In the genomic region with DNA sequence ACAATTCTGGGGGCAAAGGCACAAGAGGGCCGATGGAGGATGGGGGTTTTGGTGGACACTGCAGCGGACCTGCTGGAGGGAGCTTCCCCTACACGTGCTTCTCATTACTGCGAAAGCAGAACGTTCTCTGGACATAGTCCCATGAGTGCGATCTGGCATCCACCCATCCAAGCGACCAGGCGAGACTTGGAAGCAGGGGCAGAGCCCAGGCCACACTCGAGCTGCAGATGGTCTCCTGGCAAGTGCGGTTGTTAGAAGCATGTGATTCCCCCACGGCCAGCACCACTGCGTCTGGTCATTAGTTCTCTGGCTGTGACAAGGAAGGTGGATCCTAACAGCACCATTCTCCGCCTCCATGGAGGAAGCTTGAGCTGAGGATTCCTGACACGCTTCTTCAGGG, we compare ENCODE assay signal across 18 cellular contexts.
DNase-seq lines count a peak whose midpoint lies in the region; ATAC-seq, FAIRE-seq and TF ChIP-seq lines count a peak whose summit lies in the region.
"Had no signal": no experiment of that assay in that cellular context is flagged by ENCODE, and none has a peak within 500 bp of the region (broad histone marks: within the 10 kb centered on the region; RNA-seq: fewer than 3 reads in every experiment).

No MANE protein-coding gene starts in this region.

- no peak overlapping the region for H3K23ac ChIP-seq in H1 (ENCODE audit: insufficient read length)

- H3K79me1 ChIP-seq in H1 (ENCODE audit: low read depth, low read length): no peaks in the 10 kb centered on the region; the same call in 1 of the 2 replicates

- no peak overlapping the region for H4K91ac ChIP-seq in H1 (replicated peaks; ENCODE audit: insufficient read length, low read length)

- H3K4ac ChIP-seq in H1 (replicated peaks; ENCODE audit: insufficient read length, low read depth, low read length): no peak overlapping the region

- H3K4me2 ChIP-seq in SK-N-SH (no peak overlapping the region), H1 (ENCODE audit: insufficient read depth in 1 of 2, low read depth in 2 of 2, low read length in 2 of 2) (no peak overlapping the region)

- no peaks in the 10 kb centered on the region for H3K79me2 ChIP-seq in SK-N-SH (ENCODE audit: insufficient read depth)
- H3K79me2 ChIP-seq in H1 (ENCODE audit: control insufficient read depth in 1 of 2, insufficient read depth in 2 of 2, low read length in 2 of 2): no peaks in the 10 kb centered on the region

- no peak overlapping the region for H4K8ac ChIP-seq in H1 (ENCODE audit: extremely low read depth, insufficient read depth, low read length)

- H3K56ac ChIP-seq in H1 (replicated peaks; ENCODE audit: insufficient read length, low read depth, low read length): no peak overlapping the region

- H2AFZ ChIP-seq in SK-N-SH (ENCODE audit: low read depth): no peak overlapping the region
- no peak overlapping the region for H2AFZ ChIP-seq in H1 (ENCODE audit: low read length)

- WGBS in SK-N-SH (ENCODE audit: low lambda C conversion rate): 47% methylated on average over 8 of the region's 14 CpGs
- 97% methylated on average over 13 of the region's 14 CpGs; no CpG with 5 or more reads in 1 of the 2 experiments for whole genome bisulfite sequencing in H1 (ENCODE audit: extremely low coverage in 1 of 2, insufficient coverage in 1 of 2, insufficient read length in 1 of 2, insufficient replicate concordance in 2 of 2, low coverage in 1 of 2, low lambda C conversion rate in 2 of 2, missing lambda C conversion rate in 1 of 2), 2 experiments
- 74 to 81% methylated on average over 14 of the region's 14 CpGs for WGBS in sigmoid colon, 2 donors

- intact Hi-C loops in sigmoid colon (cut with DNase I): no loop called here

- H3K23me2 ChIP-seq in H1 (ENCODE audit: low read depth, low read length): no peaks in the 10 kb centered on the region

- H3F3A ChIP-seq in SK-N-SH (replicated peaks; ENCODE audit: insufficient read depth): no peaks in the 10 kb centered on the region

- TF ChIP-seq CTCF in SK-N-SH (IDR thresholded peaks at IDR 0.05) (no peak), H1 (IDR thresholded peaks at IDR 0.05; ENCODE audit: control extremely low read depth in 1 of 3, insufficient read depth in 1 of 3, low read depth in 1 of 3, low read length in 3 of 3) (no peak), sigmoid colon (IDR thresholded peaks at IDR 0.05) (no peak)

- H3K36me3 ChIP-seq in SK-N-SH (replicated peaks in 1 of 2; ENCODE audit: control insufficient read depth in 1 of 2, insufficient read depth in 2 of 2, low read length in 1 of 2): no peaks in the 10 kb centered on the region
- no peaks in the 10 kb centered on the region for H3K36me3 ChIP-seq in H1 (ENCODE audit: control insufficient read depth in 2 of 4, insufficient read depth in 4 of 4, low read length in 3 of 4)
- H3K36me3 ChIP-seq in sigmoid colon: no peaks in the 10 kb centered on the region
- H3K36me3 ChIP-seq: BLaER1 had no signal

- H3K4me1 ChIP-seq in SK-N-SH (ENCODE audit: control insufficient read depth in 1 of 2, insufficient read depth in 2 of 2, low read depth in 1 of 2, low read length in 1 of 2): peaks cover 0 to 28% of the 10 kb centered on the region in 2 experiments; a peak in 2 of 4 replicates
- H3K4me1 ChIP-seq in H1 (replicated peaks in 1 of 4; ENCODE audit: control insufficient read depth in 3 of 4, insufficient read depth in 4 of 4, low read length in 3 of 4): peaks cover 0 to 3% (median 2%) of the 10 kb centered on the region in 4 experiments; a peak in 1 of 7 replicates
- peaks cover 0 to 15% (median 6%) of the 10 kb centered on the region in 4 donors for H3K4me1 ChIP-seq in sigmoid colon
- H3K4me1 ChIP-seq: Caco-2 had no signal

- no peaks in the 10 kb centered on the region for H4K20me1 ChIP-seq in SK-N-SH (ENCODE audit: insufficient read depth)
- no peaks in the 10 kb centered on the region for H4K20me1 ChIP-seq in H1 (replicated peaks in 1 of 2; ENCODE audit: control insufficient read depth in 1 of 2, insufficient read depth in 2 of 2, low read length in 2 of 2)
- H4K20me1 ChIP-seq: BLaER1 had no signal

- H3K18ac ChIP-seq in H1 (ENCODE audit: extremely low read depth, low read length): no peak overlapping the region

- TF ChIP-seq POLR2A in H1 (IDR thresholded peaks at IDR 0.05; ENCODE audit: control extremely low read depth in 1 of 2, low read depth in 2 of 2, low read length in 2 of 2) (no peak), sigmoid colon (IDR thresholded peaks at IDR 0.05) (no peak)

- no peak overlapping the region for H3K14ac ChIP-seq in H1 (ENCODE audit: insufficient read length)

- no peaks in the 10 kb centered on the region for H3K9me2 ChIP-seq in SK-N-SH

- no peak overlapping the region for H2BK12ac ChIP-seq in H1 (ENCODE audit: low read depth, low read length)

- POLR2A ChIA-PET in SK-N-SH (lab: Yijun Ruan, JAX): no interaction called here
- POLR2A ChIA-PET in H1 (lab: Charles Lee; ENCODE audit: partially characterized antibody): no interaction called here

- no peak overlapping the region for H2BK120ac ChIP-seq in H1 (replicated peaks; ENCODE audit: low read depth, low read length)

- H2BK15ac ChIP-seq in H1 (ENCODE audit: low read length): no peak overlapping the region

- no peak overlapping the region for H3K4me3 ChIP-seq in SK-N-SH (ENCODE audit: low read depth in 2 of 2, low read length in 1 of 2)
- no peak overlapping the region for H3K4me3 ChIP-seq in H1 (ENCODE audit: extremely low read depth in 1 of 4, insufficient read depth in 2 of 4, low read depth in 3 of 4, low read length in 4 of 4)
- no peak overlapping the region for H3K4me3 ChIP-seq in sigmoid colon
- H3K4me3 ChIP-seq: BLaER1 had no signal

- no peak for FAIRE-seq in H1 (lab: Jason Lieb, UNC)
- FAIRE-seq: GM19239, H54 had no signal

- CTCF ChIA-PET in SK-N-SH (lab: Yijun Ruan, JAX) (interaction anchor here (1.6 to 7.7 kb wide), 3 partner anchors 11 to 445 kb away, joined by 5 to 52 read pairs (median 9); no protein-coding TSS in a partner anchor), H1 (lab: Charles Lee; ENCODE audit: partially characterized antibody) (interaction anchor here (0.6 to 1.5 kb wide), 3 partner anchors 8 to 303 kb away, joined by 3 read pairs; no protein-coding TSS in a partner anchor)

- no peak for TF ChIP-seq EP300 in SK-N-SH (IDR thresholded peaks at IDR 0.05; ENCODE audit: borderline replicate concordance in 1 of 2, low read depth in 1 of 2, low read length in 1 of 2)
- TF ChIP-seq EP300 in H1 (IDR thresholded peaks at IDR 0.05; ENCODE audit: borderline replicate concordance in 1 of 2, low read depth in 2 of 2, low read length in 2 of 2): no peak
- no peak for TF ChIP-seq EP300 in sigmoid colon (IDR thresholded peaks at IDR 0.05)

- DNase-seq in SK-N-SH (peak; percentile 65), H1 (ENCODE audit: low read depth in 1 of 2, low spot score in 2 of 2) (no peak), sigmoid colon (peak; percentile 61), occipital lobe (lab: John Stamatoyannopoulos, UW) (no peak)
- DNase-seq in stimulated activated naive CD4-positive, alpha-beta T cell (lab: John Stamatoyannopoulos, UW): no peak
- DNase-seq: 8988T; AML-193; Caco-2; CD8-positive, alpha-beta memory T cell; DND-41; GF-D8 had no signal

- H3K9me3 ChIP-seq in SK-N-SH (no peaks in the 10 kb centered on the region), H1 (ENCODE audit: insufficient read depth in 2 of 2, low read depth in 1 of 2, low read length in 1 of 2) (no peaks in the 10 kb centered on the region), sigmoid colon (peaks cover 0 to 2% (median 0%) of the 10 kb centered on the region in 4 donors)
- H3K9me3 ChIP-seq: BLaER1, Caco-2 had no signal

- H3K27me3 ChIP-seq in SK-N-SH (ENCODE audit: insufficient read depth): no peaks in the 10 kb centered on the region
- no peaks in the 10 kb centered on the region for H3K27me3 ChIP-seq in H1 (replicated peaks in 1 of 4; ENCODE audit: control insufficient read depth in 3 of 4, extremely low read depth in 1 of 4, insufficient read depth in 3 of 4, low read length in 3 of 4)
- peaks cover 0 to 11% (median 0%) of the 10 kb centered on the region in 3 donors for H3K27me3 ChIP-seq in sigmoid colon
- H3K27me3 ChIP-seq: BLaER1 had no signal

- ATAC-seq in SK-N-SH treated with all-trans-retinoic acid at 6 μM for 48 hours (no peak), HG02884 (IDR thresholded peaks at IDR 0.05; ENCODE audit: unreplicated experiment) (no peak)
- ATAC-seq: HCT116 had no signal

- TF ChIP-seq RAD21 in SK-N-SH (IDR thresholded peaks at IDR 0.05; ENCODE audit: low read length) (no peak), H1 (IDR thresholded peaks at IDR 0.05 in 1 of 2, conservative IDR thresholded peaks at IDR 0.05 in 1 of 2; ENCODE audit: low read depth in 2 of 2, low read length in 2 of 2) (no peak)

- H2BK20ac ChIP-seq in H1 (ENCODE audit: low read length): no peak overlapping the region

- no peak overlapping the region for H2BK5ac ChIP-seq in H1 (ENCODE audit: low read depth, low read length)

- H4K5ac ChIP-seq in H1 (ENCODE audit: insufficient read length, low read depth, low read length): no peak overlapping the region

- H3K27ac ChIP-seq in SK-N-SH (ENCODE audit: low read depth in 2 of 2, low read length in 1 of 2): no peak overlapping the region
- H3K27ac ChIP-seq in H1 (ENCODE audit: low read depth, low read length): no peak overlapping the region
- H3K27ac ChIP-seq in sigmoid colon: no peak overlapping the region
- H3K27ac ChIP-seq: BLaER1, HL-60 had no signal

- H3K9ac ChIP-seq in SK-N-SH: no peak overlapping the region
- no peak overlapping the region for H3K9ac ChIP-seq in H1 (replicated peaks in 1 of 4; ENCODE audit: extremely low read depth in 1 of 4, low read depth in 3 of 4, low read length in 3 of 4)
- H3K9ac ChIP-seq: BLaER1 had no signal

- H2AK5ac ChIP-seq in H1 (ENCODE audit: low read depth, low read length): 0 out of 2 replicates have a peak overlapping the region, but pooled peaks have one; percentile 46

TF ChIP-seq in SK-N-SH, 30 proteins besides CTCF, POLR2A, EP300 and RAD21 (continues in another document):
- no peak for TF ChIP-seq TAF1 (IDR thresholded peaks at IDR 0.05; ENCODE audit: borderline replicate concordance, low read depth, low read length)
- TF ChIP-seq CHD2 (IDR thresholded peaks at IDR 0.05; ENCODE audit: low read length, partially characterized antibody): no peak

TF ChIP-seq in SK-N-SH treated with all-trans-retinoic acid at 6 μM for 48 hours, 23 proteins besides CTCF, POLR2A, EP300 and RAD21 (continues in another document):
- TF ChIP-seq TOX (CRISPR knock-in tag; IDR thresholded peaks at IDR 0.05; ENCODE audit: borderline replicate concordance): no peak
- TF ChIP-seq ZNF8 (CRISPR knock-in tag; IDR thresholded peaks at IDR 0.05): no peak
- TF ChIP-seq ZC3H10 (CRISPR knock-in tag; IDR thresholded peaks at IDR 0.05): no peak
- TF ChIP-seq TCF4 (CRISPR knock-in tag; IDR thresholded peaks at IDR 0.05; ENCODE audit: borderline replicate concordance): no peak
- no peak for TF ChIP-seq ISL1 (CRISPR knock-in tag; IDR thresholded peaks at IDR 0.05)

TF ChIP-seq in H1, 55 proteins besides CTCF, POLR2A, EP300 and RAD21 (continues in another document):
- TF ChIP-seq SIRT6 (IDR thresholded peaks at IDR 0.05; ENCODE audit: low read length): no peak
- TF ChIP-seq TAF1 (IDR thresholded peaks at IDR 0.05; ENCODE audit: low read depth, low read length): no peak

Comparison
In these comparisons a context has a peak if more than half of its experiments do, and no peak if none do; other contexts are left out.
1. DNase-seq: peak in SK-N-SH (single experiment) and sigmoid colon (single experiment); none in H1 (0 of 2), stimulated activated naive CD4-positive, alpha-beta T cell (0 of 6) and occipital lobe (single experiment).